15 cellular contexts compared by ENCODE assay signal in genomic region chr11:69352181-69352580, GRCh38. TPM values are rescaled to one million over a fixed set of nuclear protein-coding genes. Genes with fewer than 3 reads are reported as not detected.
DNase-seq lines count a peak whose midpoint lies in the region; ATAC-seq and TF ChIP-seq lines count a peak whose summit lies in the region.
"Had no signal": no experiment of that assay in that cellular context is flagged by ENCODE, and none has a peak within 500 bp of the region (broad histone marks: within the 10 kb centered on the region; RNA-seq: fewer than 3 reads in every experiment).

No MANE protein-coding gene starts in this region.

- no TSS peak for BruUV-seq in PC-9 (replicated peaks; lab: Mats Ljungman, UMichigan)

- H3K36me3 Mint-ChIP-seq in neural progenitor cell, result no peaks in the 10 kb centered on the region

- CTCF ChIA-PET in PC-9 (lab: Charles Lee), result no interaction called here

- H3K27ac Mint-ChIP-seq in neural progenitor cell, result peak overlapping the region; percentile 76

- H4K20me1 ChIP-seq in PC-9 (ENCODE audit: insufficient read depth) (peaks cover 80% of the 10 kb centered on the region), neural progenitor cell (ENCODE audit: low read depth) (no peaks in the 10 kb centered on the region)
- H4K20me1 ChIP-seq: BLaER1 treated with 17β-estradiol and CSF1 and Interleukin-3, amounts not matched to agents 10 nM and 100 nM had no signal

- H2AFZ ChIP-seq in PC-9 (no peak overlapping the region), neural progenitor cell (replicated peaks) (no peak overlapping the region)

- H3K9me3 Mint-ChIP-seq in neural progenitor cell, result peaks cover 1% of the 10 kb centered on the region

- no peaks in the 10 kb centered on the region for H3K9me2 ChIP-seq in PC-9 (ENCODE audit: insufficient read depth)

- H3K4me1 ChIP-seq in PC-9 (replicated peaks; ENCODE audit: insufficient read depth) (peaks cover 51% of the 10 kb centered on the region), neural progenitor cell (no peaks in the 10 kb centered on the region)

- H3K79me2 ChIP-seq in PC-9 (ENCODE audit: low read depth) (peaks cover 95% of the 10 kb centered on the region), neural progenitor cell (ENCODE audit: low read depth) (no peaks in the 10 kb centered on the region)

- no peaks in the 10 kb centered on the region for H3K4me1 Mint-ChIP-seq in neural progenitor cell

- POLR2A ChIA-PET in PC-9 (lab: Charles Lee; ENCODE audit: unreplicated experiment), result interaction anchor here (0.8 kb wide), 1 partner anchor 31 kb away, joined by 7 read pairs; no protein-coding TSS in a partner anchor

- no peak for TF ChIP-seq CTCF in PC-9 (conservative IDR thresholded peaks at IDR 0.05)
- TF ChIP-seq CTCF in neural progenitor cell (IDR thresholded peaks at IDR 0.05), result no peak

- peaks cover 7% of the 10 kb centered on the region for H3K27me3 Mint-ChIP-seq in neural progenitor cell (ENCODE audit: insufficient read depth, low read depth)

- ATAC-seq in HG03439 (IDR thresholded peaks at IDR 0.05; ENCODE audit: unreplicated experiment), result no peak

- DNase-seq in EH (ENCODE audit: low read depth) (peak; percentile 19), PC-9 (no peak), epithelial cell of prostate (ENCODE audit: low read depth, low spot score) (no peak), neural progenitor cell (ENCODE audit: low spot score) (no peak), DMS79 treated with DMSO at 0.1 percent for 48 hours (lab: John Stamatoyannopoulos, UW) (no peak), RKO (ENCODE audit: low spot score) (no peak)
- DNase-seq: anterior cingulate cortex, erythroblast, heart right ventricle, NCI-H1092, NCI-H526 treated with DMSO at 0.1 percent for 48 hours had no signal

- H3K9ac ChIP-seq in neural progenitor cell, result no peak overlapping the region
- H3K9ac ChIP-seq: BLaER1 treated with 17β-estradiol and CSF1 and Interleukin-3, amounts not matched to agents 10 nM and 100 nM had no signal

- no peak overlapping the region for H3K4me3 Mint-ChIP-seq in neural progenitor cell
- H3K4me3 Mint-ChIP-seq: activated CD8-positive, alpha-beta T cell treated with anti-CD3 and anti-CD28 coated beads, Interleukin-2, amount 10 ng/mL, durations not matched to agents 7 days and 5 days; activated T-helper 1 cell treated with anti-CD3 and anti-CD28 coated beads, Interleukin-12 subunit alpha, Interleukin-12 subunit beta, Interleukin-2, Interleukin-4 antibody, amounts not matched to agents 30 ng/mL and 10 ng/mL and 1 ng/mL, durations not matched to agents 14 hours and 24 hours and 36 hours had no signal

- H3K4me3 ChIP-seq in PC-9 (no peak overlapping the region), neural progenitor cell (no peak overlapping the region)
- H3K4me3 ChIP-seq: BLaER1 treated with 17β-estradiol and CSF1 and Interleukin-3, amounts not matched to agents 10 nM and 100 nM; heart right ventricle had no signal

- H3K27ac ChIP-seq in PC-9 (peak overlapping the region; percentile 73), epithelial cell of prostate (peak overlapping the region; percentile 73), neural progenitor cell (no peak overlapping the region)
- H3K27ac ChIP-seq: BLaER1 treated with 17β-estradiol and CSF1 and Interleukin-3, amounts not matched to agents 10 nM and 100 nM; heart right ventricle had no signal

- no peaks in the 10 kb centered on the region for H3K9me3 ChIP-seq in PC-9 (ENCODE audit: insufficient read depth, low read depth)
- H3K9me3 ChIP-seq in neural progenitor cell (ENCODE audit: low read depth), result no peaks in the 10 kb centered on the region

- intact Hi-C loops in PC-9 (cut with micrococcal nuclease; ENCODE audit: unreplicated experiment), result loop anchor here (5.0 kb wide), 1 partner anchor 50 kb away; no protein-coding TSS in a partner anchor

- peaks cover 62% of the 10 kb centered on the region for H3K36me3 ChIP-seq in PC-9 (ENCODE audit: low read depth)
- no peaks in the 10 kb centered on the region for H3K36me3 ChIP-seq in neural progenitor cell
- H3K36me3 ChIP-seq: heart right ventricle had no signal

- peak overlapping the region; percentile 43 for H3K4me2 ChIP-seq in PC-9
- H3K4me2 ChIP-seq in neural progenitor cell, result no peak overlapping the region

- H3F3A ChIP-seq in PC-9 (ENCODE audit: insufficient read depth, low read depth) (peaks cover 94% of the 10 kb centered on the region), neural progenitor cell (ENCODE audit: low read depth) (no peaks in the 10 kb centered on the region)

- no peaks in the 10 kb centered on the region for H3K27me3 ChIP-seq in PC-9 (ENCODE audit: insufficient read depth, low read depth)
- no peaks in the 10 kb centered on the region for H3K27me3 ChIP-seq in neural progenitor cell
- H3K27me3 ChIP-seq: BLaER1 treated with 17β-estradiol and CSF1 and Interleukin-3, amounts not matched to agents 10 nM and 100 nM had no signal

RNA-seq across cellular contexts. Expression of gene MYEOV, which starts 58.2 kb away (rescaled TPM):
- total RNA-seq in PC-9 (2021), result 182 and 232 TPM in 2 replicates
- not detected in 2 replicates for total RNA-seq in neural progenitor cell (ENCODE audit: low replicate concordance)
- total RNA-seq: activated CD8-positive, alpha-beta T cell treated with anti-CD3 and anti-CD28 coated beads, Interleukin-2, amount 10 ng/mL, durations not matched to agents 7 days and 5 days; heart right ventricle had no signal

Comparison
In these comparisons a context has a peak if more than half of its experiments do, and no peak if none do; other contexts are left out.
1. RNA of gene MYEOV, which starts 58.2 kb away (total RNA-seq): 182 to 232 TPM in PC-9; not detected in neural progenitor cell; every median in the first group is over 100 times any median in the second.